10 cellular contexts compared by ENCODE assay signal in the genomic region with DNA sequence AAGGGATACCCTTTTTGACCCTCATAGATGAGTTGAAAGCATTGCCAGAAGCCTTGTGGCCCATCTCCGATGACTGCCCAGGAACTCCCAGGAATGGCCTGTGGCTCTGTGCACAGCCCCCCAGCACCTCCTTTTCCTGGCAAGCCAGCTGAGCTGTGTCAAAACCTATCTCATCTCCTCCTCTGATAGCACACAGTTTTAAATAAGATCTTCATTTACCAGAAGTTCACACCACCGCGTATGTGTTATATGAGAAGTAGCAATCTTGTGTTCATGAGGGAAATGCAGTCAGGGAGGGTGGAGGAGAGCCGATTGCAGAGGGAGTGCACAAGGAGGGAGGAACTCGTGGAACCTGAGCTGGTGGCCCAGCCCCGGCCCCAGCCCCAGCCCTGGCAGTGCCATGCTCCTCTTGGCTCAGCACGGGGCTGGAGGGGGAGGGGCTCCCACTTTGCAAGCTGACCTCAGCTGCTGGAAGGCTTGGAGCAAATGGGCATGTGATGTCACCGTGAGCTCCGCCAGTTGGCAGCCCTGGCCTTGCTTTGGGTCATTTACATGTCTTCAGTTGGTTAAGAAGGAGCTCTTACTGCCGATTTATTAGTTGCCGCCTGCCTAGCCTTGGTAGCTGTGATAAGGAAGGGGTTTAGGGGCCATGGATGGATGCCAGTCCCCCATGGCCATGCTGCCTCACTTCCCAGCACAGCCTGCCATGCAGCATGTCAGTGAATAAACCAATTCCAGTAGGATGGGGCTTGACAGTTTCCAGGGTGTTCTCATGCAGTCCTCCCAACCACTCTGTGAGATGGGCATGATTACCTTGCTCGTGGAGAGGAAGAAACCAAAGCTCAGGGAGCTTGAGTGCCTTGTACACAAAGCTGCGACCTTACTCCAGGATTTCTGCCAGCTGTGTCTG. TPM values are rescaled to one million over a fixed set of nuclear protein-coding genes. Genes with fewer than 3 reads are reported as not detected.
A peak's percentile ranks its signal among the peaks of the same experiment; 100 is the strongest.
DNase-seq lines count a peak whose midpoint lies in the region; ATAC-seq and TF ChIP-seq lines count a peak whose summit lies in the region.
"Had no signal": no experiment of that assay in that cellular context is flagged by ENCODE, and none has a peak within 500 bp of the region (broad histone marks: within the 10 kb centered on the region; RNA-seq: fewer than 3 reads in every experiment).

No MANE protein-coding gene starts in this region.

- CTCF ChIA-PET in activated CD4-positive, alpha-beta memory T cell treated with anti-CD3 and anti-CD28 coated beads for 36 hours (lab: Charles Lee) = interaction anchor here (1.3 kb wide), 1 partner anchor 23 kb away, joined by 3 read pairs; no protein-coding TSS in a partner anchor

- no peak overlapping the region for H3K27ac Mint-ChIP-seq in activated CD4-positive, alpha-beta memory T cell treated with anti-CD3 and anti-CD28 coated beads for 36 hours
- H3K27ac Mint-ChIP-seq: activated CD4-positive, alpha-beta T cell treated with anti-CD3 and anti-CD28 coated beads for 36 hours had no signal

- no peaks in the 10 kb centered on the region for H3K36me3 Mint-ChIP-seq in activated CD4-positive, alpha-beta memory T cell treated with anti-CD3 and anti-CD28 coated beads for 36 hours

- H3K27me3 Mint-ChIP-seq in activated CD4-positive, alpha-beta memory T cell treated with anti-CD3 and anti-CD28 coated beads for 36 hours = no peaks in the 10 kb centered on the region

- no peaks in the 10 kb centered on the region for H3K27me3 ChIP-seq in HL-60 (ENCODE audit: insufficient read depth, poor library complexity, severe bottlenecking)

- peak; percentile 69 to 72 for ATAC-seq in left cardiac atrium
- ATAC-seq: activated CD4-positive, alpha-beta T cell treated with anti-CD3 and anti-CD28 coated beads for 36 hours had no signal

- no peak overlapping the region for H3K4me3 ChIP-seq in HL-60 (replicated peaks; ENCODE audit: insufficient read depth, low read length)

- peak overlapping the region; percentile 67 for H3K27ac ChIP-seq in HL-60 (replicated peaks)

- TF ChIP-seq CTCF in HL-60 (IDR thresholded peaks at IDR 0.05; ENCODE audit: insufficient read depth, low read length) = no peak

- intact Hi-C loops in left cardiac atrium (cut with DNase I) = loop anchor here in 1 of 2 donors (5.0 kb wide), 1 partner anchor 35 kb away; no protein-coding TSS in a partner anchor
- intact Hi-C loops in activated CD4-positive, alpha-beta memory T cell treated with anti-CD3 and anti-CD28 coated beads for 36 hours (cut with micrococcal nuclease) = no loop called here

- DNase-seq in HL-60 (ENCODE audit: low read depth in 1 of 2, low spot score in 1 of 2) (peak in 1 of 2 experiments; percentile 55), amniotic epithelial cell (ENCODE audit: low read depth) (peak; percentile 61), left cardiac atrium (peak; percentile 86), putamen (ENCODE audit: low spot score) (peak; percentile 97), NCI-H82 (lab: John Stamatoyannopoulos, UW) (no peak), NCI-H748 (lab: John Stamatoyannopoulos, UW; ENCODE audit: unreplicated experiment) (no peak), HCEC 1CT (no peak)
- no peak for DNase-seq in activated CD4-positive, alpha-beta memory T cell treated with anti-CD3 and anti-CD28 coated beads for 36 hours
- DNase-seq: activated CD4-positive, alpha-beta T cell treated with anti-CD3 and anti-CD28 coated beads for 36 hours; dermis blood vessel endothelial cell had no signal

- H3K9me3 Mint-ChIP-seq in activated CD4-positive, alpha-beta memory T cell treated with anti-CD3 and anti-CD28 coated beads for 36 hours = no peaks in the 10 kb centered on the region

- no peak overlapping the region for H3K4me3 Mint-ChIP-seq in activated CD4-positive, alpha-beta memory T cell treated with anti-CD3 and anti-CD28 coated beads for 36 hours
- H3K4me3 Mint-ChIP-seq: activated CD4-positive, alpha-beta T cell treated with anti-CD3 and anti-CD28 coated beads for 36 hours had no signal

- no peaks in the 10 kb centered on the region for H3K4me1 Mint-ChIP-seq in activated CD4-positive, alpha-beta memory T cell treated with anti-CD3 and anti-CD28 coated beads for 36 hours (ENCODE audit: low read depth)
- H3K4me1 Mint-ChIP-seq: activated CD4-positive, alpha-beta T cell treated with anti-CD3 and anti-CD28 coated beads for 36 hours had no signal

- POLR2A ChIA-PET in activated CD4-positive, alpha-beta memory T cell treated with anti-CD3 and anti-CD28 coated beads for 36 hours (lab: Charles Lee) = no interaction called here

RNA-seq across cellular contexts. Expression of a gene that starts 20.0 kb away (rescaled TPM):
- total RNA-seq in left cardiac atrium = 10 to 100 TPM; 12.4 to 17.7 TPM
- under 1 TPM in 1 of 2 experiments, not detected in 1; 0.02 TPM for total RNA-seq in activated CD4-positive, alpha-beta memory T cell treated with anti-CD3 and anti-CD28 coated beads for 36 hours

Comparison
In these comparisons a context has a peak if more than half of its experiments do, and no peak if none do; other contexts are left out.
1. DNase-seq: peak in amniotic epithelial cell (single experiment), left cardiac atrium (single experiment) and putamen (single experiment); none in NCI-H82 (single experiment), activated CD4-positive, alpha-beta memory T cell treated with anti-CD3 and anti-CD28 coated beads for 36 hours (single experiment), NCI-H748 (single experiment) and HCEC 1CT (single experiment).
2. RNA of a gene that starts 20.0 kb away (total RNA-seq): 12.4 to 17.7 TPM in left cardiac atrium; 0.02 TPM in activated CD4-positive, alpha-beta memory T cell treated with anti-CD3 and anti-CD28 coated beads for 36 hours; every median in the first group is over 10 times any median in the second.